In the genomic region with DNA sequence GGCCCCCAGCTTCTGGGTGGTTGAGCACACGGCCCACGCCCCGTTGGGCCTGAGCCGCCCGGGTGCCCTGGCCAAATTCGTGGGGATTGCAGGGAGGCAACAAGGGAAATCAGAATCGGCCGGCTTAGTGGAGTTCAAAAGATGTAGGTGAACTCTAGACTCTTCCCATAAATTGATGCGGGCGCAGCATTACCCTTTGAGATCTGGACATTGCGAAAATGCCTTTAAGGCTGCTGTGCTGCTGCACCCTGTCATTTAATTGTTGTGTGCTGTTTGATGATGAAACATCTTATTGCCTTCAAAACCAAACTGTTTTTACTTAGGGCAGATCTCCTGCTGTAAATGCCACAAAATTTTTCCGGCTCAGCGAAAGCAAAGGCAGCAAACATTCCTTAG, we compare ENCODE assay signal across 10 cellular contexts. TPM values are rescaled to one million over a fixed set of nuclear protein-coding genes. Genes with fewer than 3 reads are reported as not detected.
DNase-seq lines count a peak whose midpoint lies in the region; ATAC-seq, FAIRE-seq and TF ChIP-seq lines count a peak whose summit lies in the region.
"Had no signal": no experiment of that assay in that cellular context is flagged by ENCODE, and none has a peak within 500 bp of the region (broad histone marks: within the 10 kb centered on the region; RNA-seq: fewer than 3 reads in every experiment).

No MANE protein-coding gene starts in this region.

- H3K4me1 ChIP-seq in GM23248 (ENCODE audit: insufficient read depth) (no peaks in the 10 kb centered on the region), SJSA1 (replicated peaks) (peaks cover 9% of the 10 kb centered on the region), fibroblast of lung (ENCODE audit: control insufficient read depth, extremely low read depth, insufficient read depth, low read length) (no peaks in the 10 kb centered on the region), parathyroid adenoma (no peaks in the 10 kb centered on the region)

- no peaks in the 10 kb centered on the region for H3K27me3 ChIP-seq in GM23248 (replicated peaks; ENCODE audit: insufficient read depth)
- no peaks in the 10 kb centered on the region for H3K27me3 ChIP-seq in SJSA1 (replicated peaks)
- no peaks in the 10 kb centered on the region for H3K27me3 ChIP-seq in fibroblast of lung (ENCODE audit: control insufficient read depth, insufficient read depth, low read length)
- H3K27me3 ChIP-seq in parathyroid adenoma (ENCODE audit: control insufficient read depth, insufficient read depth, low read length) = no peaks in the 10 kb centered on the region

- peak overlapping the region; percentile 58 for H3K27ac ChIP-seq in GM23248
- H3K27ac ChIP-seq in SJSA1 = no peak overlapping the region
- H3K27ac ChIP-seq in fibroblast of lung (ENCODE audit: insufficient read depth, low read length) = peak overlapping the region; percentile 34
- peak overlapping the region; percentile 66 for H3K27ac ChIP-seq in parathyroid adenoma

- H2AFZ ChIP-seq in GM23248 (peak overlapping the region; percentile 85), fibroblast of lung (ENCODE audit: low read length) (peak overlapping the region; percentile 51), parathyroid adenoma (peak overlapping the region; percentile 94)

- H3K9ac ChIP-seq in GM23248 (peak overlapping the region; percentile 75), fibroblast of lung (ENCODE audit: insufficient read depth, low read length) (peak overlapping the region; percentile 13), parathyroid adenoma (no peak overlapping the region)

- DNase-seq in GM23248 (peak; percentile 50), SJSA1 (ENCODE audit: low read depth in 1 of 2, low spot score in 2 of 2) (no peak), fibroblast of lung (ENCODE audit: low read depth in 2 of 2) (peak; percentile 32 to 43), GM10266 (ENCODE audit: extremely low spot score) (no peak), GM12891 (ENCODE audit: insufficient read length, low spot score) (no peak)
- no peak for DNase-seq in activated naive CD4-positive, alpha-beta T cell treated with anti-CD3 and anti-CD28 coated beads, Interleukin-2, amount 50 U/mL, for 16 hours

- no peaks in the 10 kb centered on the region for H3K36me3 ChIP-seq in GM23248 (ENCODE audit: low read depth)
- no peaks in the 10 kb centered on the region for H3K36me3 ChIP-seq in SJSA1
- H3K36me3 ChIP-seq in fibroblast of lung (ENCODE audit: control insufficient read depth, insufficient read depth, low read length) = no peaks in the 10 kb centered on the region
- no peaks in the 10 kb centered on the region for H3K36me3 ChIP-seq in parathyroid adenoma (ENCODE audit: control insufficient read depth, insufficient read depth, low read length)

- H3K9me3 ChIP-seq in GM23248 (ENCODE audit: low read depth) (no peaks in the 10 kb centered on the region), SJSA1 (replicated peaks) (no peaks in the 10 kb centered on the region), fibroblast of lung (ENCODE audit: control insufficient read depth, insufficient read depth, low read depth, low read length) (no peaks in the 10 kb centered on the region), parathyroid adenoma (ENCODE audit: control insufficient read depth, low read length) (no peaks in the 10 kb centered on the region)

- in situ Hi-C loops in GM23248 (cut with MboI) = no loop called here

- 1% methylated on average over 10 to 13 of the region's 13 CpGs for WGBS in GM23248 (ENCODE audit: low coverage in 1 of 2, low lambda C conversion rate in 2 of 2, missing lambda C conversion rate in 2 of 2), 2 experiments

- no peak for FAIRE-seq in GM12891 (lab: Jason Lieb, UNC)
- FAIRE-seq: TTC549 had no signal

- no peak for TF ChIP-seq POLR2A in GM12891 (IDR thresholded peaks at IDR 0.05; ENCODE audit: low read depth, low read length)

- ATAC-seq in GM18511 (IDR thresholded peaks at IDR 0.05; ENCODE audit: unreplicated experiment) = no peak

- H3F3A ChIP-seq in GM23248 (ENCODE audit: insufficient read depth) = no peaks in the 10 kb centered on the region

- H3K79me2 ChIP-seq in GM23248 (ENCODE audit: insufficient read depth) = peaks cover 4% of the 10 kb centered on the region; the same call in 1 of the 2 replicates
- peaks cover 4% of the 10 kb centered on the region for H3K79me2 ChIP-seq in fibroblast of lung (ENCODE audit: control insufficient read depth, insufficient read depth, low read length)
- H3K79me2 ChIP-seq in parathyroid adenoma = no peaks in the 10 kb centered on the region

- no peaks in the 10 kb centered on the region for H4K20me1 ChIP-seq in GM23248 (ENCODE audit: insufficient read depth)
- H4K20me1 ChIP-seq in fibroblast of lung (ENCODE audit: control insufficient read depth, extremely low read depth, insufficient read depth, low read length) = no peaks in the 10 kb centered on the region

- no peaks in the 10 kb centered on the region for H3K9me2 ChIP-seq in GM23248 (ENCODE audit: insufficient read depth)

- no peak for TF ChIP-seq CTCF in fibroblast of lung (conservative IDR thresholded peaks at IDR 0.05 in 1 of 2, IDR thresholded peaks at IDR 0.05 in 1 of 2; ENCODE audit: low read depth in 1 of 2, low read length in 2 of 2)
- no peak for TF ChIP-seq CTCF in parathyroid adenoma (IDR thresholded peaks at IDR 0.05)
- TF ChIP-seq CTCF in GM10266 (IDR thresholded peaks at IDR 0.05; ENCODE audit: control insufficient read depth, insufficient read depth, low read depth, missing control alignments) = no peak

- peak overlapping the region; percentile 73 for H3K4me2 ChIP-seq in GM23248 (ENCODE audit: unreplicated experiment)
- H3K4me2 ChIP-seq in fibroblast of lung (ENCODE audit: extremely low read depth, insufficient read depth, low read length) = peak overlapping the region; percentile 71
- peak overlapping the region; percentile 69 for H3K4me2 ChIP-seq in parathyroid adenoma (ENCODE audit: low read length)

- H3K4me3 ChIP-seq in GM23248 (peak overlapping the region; percentile 79), SJSA1 (peak overlapping the region; percentile 61), fibroblast of lung (replicated peaks in 1 of 4; ENCODE audit: control extremely low read depth in 1 of 4, insufficient read depth in 1 of 4, low read depth in 3 of 4, low read length in 4 of 4) (peak overlapping the region; percentile 37 to 72 (median 54)), parathyroid adenoma (ENCODE audit: low read depth, low read length) (peak overlapping the region; percentile 66)

TF ChIP-seq in GM12891, 5 proteins besides CTCF, POLR2A, EP300 and RAD21:
- TF ChIP-seq POLR2AphosphoS5 (IDR thresholded peaks at IDR 0.05; ENCODE audit: low read depth, low read length) = no peak
- TF ChIP-seq PAX5 (IDR thresholded peaks at IDR 0.05; ENCODE audit: insufficient read depth, low read length, severe bottlenecking) = no peak
- TF ChIP-seq SPI1 (IDR thresholded peaks at IDR 0.05; ENCODE audit: low read depth, low read length) = no peak
- no peak for TF ChIP-seq TAF1 (IDR thresholded peaks at IDR 0.05; ENCODE audit: low read depth, low read length)
- no peak for TF ChIP-seq POU2F2 (IDR thresholded peaks at IDR 0.05; ENCODE audit: low read depth, low read length)

RNA-seq across cellular contexts. Expression of gene MPP1, which starts 0.4 kb away (rescaled TPM):
- total RNA-seq in GM23248 (2014; rRNA removed; shearing (Covaris generic)) = 16.7 and 22.7 TPM in 2 replicates
- polyA plus RNA-seq in GM23248 (2016; fragmentation: Nextera tagmentation; extraction: Ambion mirVana) (16.6 and 17.4 TPM in 2 replicates), fibroblast of lung (27.0 and 51.9 TPM in 2 replicates)
- total RNA-seq in SJSA1 (2014; rRNA removed; shearing (Covaris generic)) = 26.5 and 40.1 TPM in 2 replicates
- 19.0 and 38.5 TPM in 2 replicates for total RNA-seq in fibroblast of lung
- polyA plus RNA-seq in fibroblast of lung (2012) = 20.4 and 43.4 TPM in 2 replicates
- 7.8 and 34.2 TPM in 2 replicates for polyA minus RNA-seq in fibroblast of lung (ENCODE audit: low replicate concordance)
- 15.4 TPM for polyA plus RNA-seq in GM12891 (2012; ENCODE audit: low read depth, missing spikeins)

RNA-seq across cellular contexts. Expression of gene SMIM9, which starts 28.8 kb away (rescaled TPM):
- not detected in 2 replicates for total RNA-seq in GM23248 (2014; rRNA removed; shearing (Covaris generic))
- polyA plus RNA-seq in GM23248 (2016; fragmentation: Nextera tagmentation; extraction: Ambion mirVana) = not detected in 2 replicates
- not detected in 2 replicates for total RNA-seq in SJSA1 (2014; rRNA removed; shearing (Covaris generic))
- not detected in 2 replicates for total RNA-seq in fibroblast of lung
- not detected in 2 replicates for polyA plus RNA-seq in fibroblast of lung
- not detected in 2 replicates for polyA plus RNA-seq in fibroblast of lung (2012)
- not detected in 2 replicates for polyA minus RNA-seq in fibroblast of lung (ENCODE audit: low replicate concordance)
- polyA plus RNA-seq in GM12891 (2012; ENCODE audit: low read depth, missing spikeins) = not detected
- total RNA-seq: subcutaneous adipose tissue had no signal

RNA-seq across cellular contexts. Expression of gene DKC1, which starts 43.0 kb away (rescaled TPM):
- total RNA-seq in GM23248 (2014; rRNA removed; shearing (Covaris generic)) = 30.0 and 40.1 TPM in 2 replicates
- 41.3 and 42.9 TPM in 2 replicates for polyA plus RNA-seq in GM23248 (2016; fragmentation: Nextera tagmentation; extraction: Ambion mirVana)
- 48.1 and 54.9 TPM in 2 replicates for total RNA-seq in SJSA1 (2014; rRNA removed; shearing (Covaris generic))
- total RNA-seq in fibroblast of lung = 30.2 and 31.1 TPM in 2 replicates
- 42.4 and 66.8 TPM in 2 replicates for polyA plus RNA-seq in fibroblast of lung
- polyA plus RNA-seq in fibroblast of lung (2012) = 33.7 and 55.4 TPM in 2 replicates
- 20.9 and 32.6 TPM in 2 replicates for polyA minus RNA-seq in fibroblast of lung (ENCODE audit: low replicate concordance)
- 62.9 TPM for polyA plus RNA-seq in GM12891 (2012; ENCODE audit: low read depth, missing spikeins)

RNA-seq across cellular contexts. Expression of gene GAB3, which starts 54.8 kb away (rescaled TPM):
- 0.25 and 0.76 TPM in 2 replicates for total RNA-seq in GM23248 (2014; rRNA removed; shearing (Covaris generic))
- polyA plus RNA-seq in GM23248 (2016; fragmentation: Nextera tagmentation; extraction: Ambion mirVana) = 0.89 and 1.0 TPM in 2 replicates
- total RNA-seq in SJSA1 (2014; rRNA removed; shearing (Covaris generic)) = 0.95 and 0.97 TPM in 2 replicates
- total RNA-seq in fibroblast of lung = 4.1 and 6.4 TPM in 2 replicates
- polyA plus RNA-seq in fibroblast of lung = 2.8 and 2.9 TPM in 2 replicates
- 0.83 and 1.4 TPM in 2 replicates for polyA plus RNA-seq in fibroblast of lung (2012)
- 3.0 and 3.2 TPM in 2 replicates for polyA minus RNA-seq in fibroblast of lung (ENCODE audit: low replicate concordance)
- polyA plus RNA-seq in GM12891 (2012; ENCODE audit: low read depth, missing spikeins) = 0.71 TPM

Comparison
In these comparisons a context has a peak if more than half of its experiments do, and no peak if none do; other contexts are left out.
1. DNase-seq: peak in GM23248 (single experiment) and fibroblast of lung (2 of 2); none in SJSA1 (0 of 2), GM10266 (single experiment), GM12891 (single experiment) and activated naive CD4-positive, alpha-beta T cell treated with anti-CD3 and anti-CD28 coated beads, Interleukin-2, amount 50 U/mL, for 16 hours (single experiment).
2. Peak in every context shown above with its lines, with median percentiles within 50 percentile points of each other: H2AFZ ChIP-seq, H3K4me2 ChIP-seq and H3K4me3 ChIP-seq.